In the genomic region with DNA sequence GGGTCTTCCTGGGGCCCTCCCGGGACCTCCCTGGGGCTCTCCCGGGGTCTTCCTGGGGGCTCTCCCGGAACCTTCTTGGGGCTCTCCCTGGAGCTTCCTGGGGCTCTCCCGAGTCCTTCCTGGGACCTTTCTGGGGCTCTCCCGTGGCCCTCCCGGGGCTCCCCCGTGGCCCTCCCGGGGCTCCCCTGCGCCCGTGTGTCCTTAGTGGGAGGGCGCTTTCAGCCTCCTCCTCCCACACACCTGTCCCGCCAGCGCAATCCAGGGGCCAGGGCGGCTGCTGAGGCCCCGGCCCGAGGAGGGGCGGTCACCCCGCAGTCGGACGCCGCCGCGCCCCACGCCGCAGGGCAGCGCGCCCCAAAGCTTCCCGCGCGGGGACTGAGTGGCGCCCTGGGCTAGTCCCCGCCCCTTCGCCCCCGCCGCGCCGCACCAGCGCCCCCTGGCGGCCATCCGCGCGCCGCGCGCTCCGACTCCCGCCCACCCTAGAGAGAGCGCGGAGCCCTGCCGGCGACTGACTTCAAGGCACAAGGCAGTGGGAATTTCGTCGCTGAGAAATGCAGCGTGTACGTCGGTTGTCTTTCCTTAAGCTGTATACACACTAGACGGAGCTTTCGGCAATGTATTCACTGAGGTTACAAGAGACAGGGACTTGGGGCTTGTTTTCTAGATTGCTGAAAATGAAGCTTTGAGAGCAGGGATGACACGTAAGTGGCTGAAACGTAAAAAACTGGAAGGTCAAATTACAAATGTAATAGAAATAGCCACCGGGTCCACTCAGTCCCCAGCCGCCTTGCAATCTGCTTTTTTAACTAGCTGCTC, we compare ENCODE assay signal across 1 cellular context.
TF ChIP-seq lines count a peak whose summit lies in the region.

No MANE protein-coding gene starts in this region.

TF ChIP-seq in K562, 482 proteins besides CTCF, POLR2A, EP300 and RAD21 (continued from another document and continues in another):
- TF ChIP-seq MGA (IDR thresholded peaks at IDR 0.05) (peak; percentile 50), SIN3B (IDR thresholded peaks at IDR 0.05; ENCODE audit: low read depth) (peak; percentile 65), SRSF9 (IDR thresholded peaks at IDR 0.05; ENCODE audit: borderline replicate concordance, low read depth, low read length) (no peak), TOE1 (IDR thresholded peaks at IDR 0.05; ENCODE audit: borderline replicate concordance) (no peak), TOE1 (CRISPR knock-in tag; IDR thresholded peaks at IDR 0.05; ENCODE audit: borderline replicate concordance, low read depth) (0 out of 2 replicates have a peak, but pooled peaks have one; percentile 58), U2AF2 (optimal IDR thresholded peaks at IDR 0.05; ENCODE audit: low read depth, low read length) (no peak), RCOR1 (IDR thresholded peaks at IDR 0.05; ENCODE audit: borderline replicate concordance in 1 of 2, low read depth in 2 of 2, low read length in 2 of 2) (peak in 1 of 2 experiments; percentile 46; a peak in 1 of 4 replicates), GATA2 (CRISPR knock-in tag; IDR thresholded peaks at IDR 0.05) (no peak), RNF2 (IDR thresholded peaks at IDR 0.05) (no peak), ZNF347 (CRISPR knock-in tag; IDR thresholded peaks at IDR 0.05; ENCODE audit: low read depth) (no peak), SP1 (CRISPR knock-in tag; IDR thresholded peaks at IDR 0.05) (peak; percentile 86), RBM22 (IDR thresholded peaks at IDR 0.05; ENCODE audit: low read depth, low read length, poor library complexity, severe bottlenecking) (no peak), HLTF (IDR thresholded peaks at IDR 0.05) (no peak), FOXK2 (conservative IDR thresholded peaks at IDR 0.05 in 1 of 2, IDR thresholded peaks at IDR 0.05 in 1 of 2; ENCODE audit: low read depth in 2 of 2) (no peak), ZNF121 (CRISPR knock-in tag; conservative IDR thresholded peaks at IDR 0.05) (no peak), CHD2 (IDR thresholded peaks at IDR 0.05; ENCODE audit: low read depth, low read length) (no peak; the same call in 1 of the 2 replicates), LARP7 (IDR thresholded peaks at IDR 0.05) (no peak), ZNF707 (CRISPR knock-in tag; conservative IDR thresholded peaks at IDR 0.05) (no peak), XRCC3 (IDR thresholded peaks at IDR 0.05) (no peak), TSC22D4 (tag; IDR thresholded peaks at IDR 0.05) (no peak), KAT2B (IDR thresholded peaks at IDR 0.05; ENCODE audit: low read depth, low read length) (no peak), NUFIP1 (IDR thresholded peaks at IDR 0.05; ENCODE audit: partially characterized antibody) (no peak), BMI1 (IDR thresholded peaks at IDR 0.05; ENCODE audit: low read length) (no peak), ILF3 (IDR thresholded peaks at IDR 0.05; ENCODE audit: borderline replicate concordance) (no peak), CREB1 (IDR thresholded peaks at IDR 0.05) (no peak), CREB1 (CRISPR knock-in tag; IDR thresholded peaks at IDR 0.05) (0 out of 2 replicates have a peak, but pooled peaks have one; percentile 28), MYBL2 (IDR thresholded peaks at IDR 0.05; ENCODE audit: low read depth) (no peak), MYBL2 (CRISPR knock-in tag; IDR thresholded peaks at IDR 0.05; ENCODE audit: borderline replicate concordance) (no peak), CTBP1 (IDR thresholded peaks at IDR 0.05; ENCODE audit: borderline replicate concordance) (peak; percentile 86; the same call in 1 of the 2 replicates), ESRRA (IDR thresholded peaks at IDR 0.05; ENCODE audit: borderline replicate concordance, low read depth) (peak; percentile 29; the same call in 1 of the 2 replicates), CREB5 (CRISPR knock-in tag; IDR thresholded peaks at IDR 0.05) (no peak), ZNF263 (CRISPR knock-in tag; IDR thresholded peaks at IDR 0.05; ENCODE audit: borderline replicate concordance) (peak; percentile 64; the same call in 1 of the 2 replicates), DIDO1 (tag; IDR thresholded peaks at IDR 0.05; ENCODE audit: low read depth) (no peak)
- TF ChIP-seq, protein P1, sequence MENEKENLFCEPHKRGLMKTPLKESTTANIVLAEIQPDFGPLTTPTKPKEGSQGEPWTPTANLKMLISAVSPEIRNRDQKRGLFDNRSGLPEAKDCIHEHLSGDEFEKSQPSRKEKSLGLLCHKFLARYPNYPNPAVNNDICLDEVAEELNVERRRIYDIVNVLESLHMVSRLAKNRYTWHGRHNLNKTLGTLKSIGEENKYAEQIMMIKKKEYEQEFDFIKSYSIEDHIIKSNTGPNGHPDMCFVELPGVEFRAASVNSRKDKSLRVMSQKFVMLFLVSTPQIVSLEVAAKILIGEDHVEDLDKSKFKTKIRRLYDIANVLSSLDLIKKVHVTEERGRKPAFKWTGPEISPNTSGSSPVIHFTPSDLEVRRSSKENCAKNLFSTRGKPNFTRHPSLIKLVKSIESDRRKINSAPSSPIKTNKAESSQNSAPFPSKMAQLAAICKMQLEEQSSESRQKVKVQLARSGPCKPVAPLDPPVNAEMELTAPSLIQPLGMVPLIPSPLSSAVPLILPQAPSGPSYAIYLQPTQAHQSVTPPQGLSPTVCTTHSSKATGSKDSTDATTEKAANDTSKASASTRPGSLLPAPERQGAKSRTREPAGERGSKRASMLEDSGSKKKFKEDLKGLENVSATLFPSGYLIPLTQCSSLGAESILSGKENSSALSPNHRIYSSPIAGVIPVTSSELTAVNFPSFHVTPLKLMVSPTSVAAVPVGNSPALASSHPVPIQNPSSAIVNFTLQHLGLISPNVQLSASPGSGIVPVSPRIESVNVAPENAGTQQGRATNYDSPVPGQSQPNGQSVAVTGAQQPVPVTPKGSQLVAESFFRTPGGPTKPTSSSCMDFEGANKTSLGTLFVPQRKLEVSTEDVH (IDR thresholded peaks at IDR 0.05; ENCODE audit: low read depth, partially characterized antibody): no peak
- TF ChIP-seq, protein P2, sequence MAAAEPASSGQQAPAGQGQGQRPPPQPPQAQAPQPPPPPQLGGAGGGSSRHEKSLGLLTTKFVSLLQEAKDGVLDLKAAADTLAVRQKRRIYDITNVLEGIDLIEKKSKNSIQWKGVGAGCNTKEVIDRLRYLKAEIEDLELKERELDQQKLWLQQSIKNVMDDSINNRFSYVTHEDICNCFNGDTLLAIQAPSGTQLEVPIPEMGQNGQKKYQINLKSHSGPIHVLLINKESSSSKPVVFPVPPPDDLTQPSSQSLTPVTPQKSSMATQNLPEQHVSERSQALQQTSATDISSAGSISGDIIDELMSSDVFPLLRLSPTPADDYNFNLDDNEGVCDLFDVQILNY (CRISPR knock-in tag; IDR thresholded peaks at IDR 0.05): 0 out of 2 replicates have a peak, but pooled peaks have one; percentile 78
- TF ChIP-seq, protein P3, sequence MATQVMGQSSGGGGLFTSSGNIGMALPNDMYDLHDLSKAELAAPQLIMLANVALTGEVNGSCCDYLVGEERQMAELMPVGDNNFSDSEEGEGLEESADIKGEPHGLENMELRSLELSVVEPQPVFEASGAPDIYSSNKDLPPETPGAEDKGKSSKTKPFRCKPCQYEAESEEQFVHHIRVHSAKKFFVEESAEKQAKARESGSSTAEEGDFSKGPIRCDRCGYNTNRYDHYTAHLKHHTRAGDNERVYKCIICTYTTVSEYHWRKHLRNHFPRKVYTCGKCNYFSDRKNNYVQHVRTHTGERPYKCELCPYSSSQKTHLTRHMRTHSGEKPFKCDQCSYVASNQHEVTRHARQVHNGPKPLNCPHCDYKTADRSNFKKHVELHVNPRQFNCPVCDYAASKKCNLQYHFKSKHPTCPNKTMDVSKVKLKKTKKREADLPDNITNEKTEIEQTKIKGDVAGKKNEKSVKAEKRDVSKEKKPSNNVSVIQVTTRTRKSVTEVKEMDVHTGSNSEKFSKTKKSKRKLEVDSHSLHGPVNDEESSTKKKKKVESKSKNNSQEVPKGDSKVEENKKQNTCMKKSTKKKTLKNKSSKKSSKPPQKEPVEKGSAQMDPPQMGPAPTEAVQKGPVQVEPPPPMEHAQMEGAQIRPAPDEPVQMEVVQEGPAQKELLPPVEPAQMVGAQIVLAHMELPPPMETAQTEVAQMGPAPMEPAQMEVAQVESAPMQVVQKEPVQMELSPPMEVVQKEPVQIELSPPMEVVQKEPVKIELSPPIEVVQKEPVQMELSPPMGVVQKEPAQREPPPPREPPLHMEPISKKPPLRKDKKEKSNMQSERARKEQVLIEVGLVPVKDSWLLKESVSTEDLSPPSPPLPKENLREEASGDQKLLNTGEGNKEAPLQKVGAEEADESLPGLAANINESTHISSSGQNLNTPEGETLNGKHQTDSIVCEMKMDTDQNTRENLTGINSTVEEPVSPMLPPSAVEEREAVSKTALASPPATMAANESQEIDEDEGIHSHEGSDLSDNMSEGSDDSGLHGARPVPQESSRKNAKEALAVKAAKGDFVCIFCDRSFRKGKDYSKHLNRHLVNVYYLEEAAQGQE (CRISPR knock-in tag; IDR thresholded peaks at IDR 0.05; ENCODE audit: low read depth): no peak
